In the genomic region with DNA sequence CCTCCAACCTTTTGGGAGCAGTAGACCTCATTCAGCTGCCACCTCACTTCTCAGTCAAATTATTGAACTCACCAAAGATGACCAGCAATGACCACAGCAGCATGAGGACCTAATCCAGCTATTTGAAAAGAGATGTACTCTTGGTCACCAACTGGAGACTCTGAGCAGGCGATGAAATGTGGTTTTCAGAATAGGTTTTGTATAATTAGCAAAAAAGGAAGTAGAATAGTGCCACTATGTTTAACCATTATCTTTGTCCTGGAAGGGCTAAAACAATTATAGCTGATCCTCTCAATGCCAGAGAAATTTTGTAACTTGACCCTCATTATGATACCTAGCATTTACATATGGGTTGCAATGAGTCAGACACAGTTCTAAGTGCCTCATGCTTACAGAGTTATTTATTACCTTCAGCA, we compare ENCODE assay signal across 14 cellular contexts. TPM values are rescaled to one million over a fixed set of nuclear protein-coding genes. Genes with fewer than 3 reads are reported as not detected.
A peak's percentile ranks its signal among the peaks of the same experiment; 100 is the strongest.
DNase-seq lines count a peak whose midpoint lies in the region; ATAC-seq and TF ChIP-seq lines count a peak whose summit lies in the region.
"Had no signal": no experiment of that assay in that cellular context is flagged by ENCODE, and none has a peak within 500 bp of the region (broad histone marks: within the 10 kb centered on the region; RNA-seq: fewer than 3 reads in every experiment).

A gene with protein sequence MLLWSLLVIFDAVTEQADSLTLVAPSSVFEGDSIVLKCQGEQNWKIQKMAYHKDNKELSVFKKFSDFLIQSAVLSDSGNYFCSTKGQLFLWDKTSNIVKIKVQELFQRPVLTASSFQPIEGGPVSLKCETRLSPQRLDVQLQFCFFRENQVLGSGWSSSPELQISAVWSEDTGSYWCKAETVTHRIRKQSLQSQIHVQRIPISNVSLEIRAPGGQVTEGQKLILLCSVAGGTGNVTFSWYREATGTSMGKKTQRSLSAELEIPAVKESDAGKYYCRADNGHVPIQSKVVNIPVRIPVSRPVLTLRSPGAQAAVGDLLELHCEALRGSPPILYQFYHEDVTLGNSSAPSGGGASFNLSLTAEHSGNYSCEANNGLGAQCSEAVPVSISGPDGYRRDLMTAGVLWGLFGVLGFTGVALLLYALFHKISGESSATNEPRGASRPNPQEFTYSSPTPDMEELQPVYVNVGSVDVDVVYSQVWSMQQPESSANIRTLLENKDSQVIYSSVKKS (minus strand): TSS at position 162 of the 416 bp plus-strand sequence. CDS start 59 bp downstream, at position 103.

- H3K27me3 ChIP-seq in SU-DHL-6 (ENCODE audit: low read length) = no peaks in the 10 kb centered on the region
- H3K27me3 ChIP-seq in thyroid gland = no peaks in the 10 kb centered on the region
- H3K27me3 ChIP-seq: MG63 had no signal

- no peak for TF ChIP-seq POLR2A in thyroid gland (IDR thresholded peaks at IDR 0.05)

- H3K9me3 ChIP-seq in SU-DHL-6 (ENCODE audit: insufficient read depth, low read length) (no peaks in the 10 kb centered on the region), thyroid gland (no peaks in the 10 kb centered on the region)
- H3K9me3 ChIP-seq: MG63 had no signal

- 81 to 93% methylated on average over 1 of the region's 1 CpG for WGBS in thyroid gland, 2 donors

- H3K4me2 ChIP-seq in SU-DHL-6 (ENCODE audit: low read depth, low read length, poor library complexity, severe bottlenecking) = peak within 1 kb of the TSS; percentile 96

- H3K27ac ChIP-seq in SU-DHL-6 (ENCODE audit: low read depth, low read length) (peak within 1 kb of the TSS; percentile 97), thyroid gland (no peak within 1 kb of the TSS)
- H3K27ac ChIP-seq: C4-2B had no signal

- H3K36me3 ChIP-seq in SU-DHL-6 (ENCODE audit: low read length) = peaks cover 12% of the 10 kb centered on the region
- no peaks in the 10 kb centered on the region for H3K36me3 ChIP-seq in thyroid gland
- H3K36me3 ChIP-seq: MG63 had no signal

- no peaks in the 10 kb centered on the region for H3K4me1 ChIP-seq in thyroid gland

- H3K9me2 ChIP-seq in SU-DHL-6 (replicated peaks; ENCODE audit: insufficient read depth, low read length) = no peaks in the 10 kb centered on the region

- H4K20me1 ChIP-seq in SU-DHL-6 (ENCODE audit: low read depth, low read length) = no peaks in the 10 kb centered on the region

- intact Hi-C loops in thyroid gland (cut with DNase I) = no loop called here

- H3K79me2 ChIP-seq in SU-DHL-6 (ENCODE audit: insufficient read depth, low read length) = peaks cover 55% of the 10 kb centered on the region

- peaks cover 87% of the 10 kb centered on the region for H3F3A ChIP-seq in SU-DHL-6 (ENCODE audit: insufficient read depth)

- no peak for DNase-seq in thyroid gland
- no peak for DNase-seq in islet precursor cell
- DNase-seq in stimulated activated CD4-positive, alpha-beta T cell treated with anti-CD3 and anti-CD28 coated beads, Interleukin-4, amount 100 ng/mL, for 24 hours = no peak
- DNase-seq in NCI-H446 treated with DMSO at 0.1 percent for 48 hours (lab: John Stamatoyannopoulos, UW) = no peak
- DNase-seq: cerebellar nuclear complex; MG63; stimulated activated CD4-positive, alpha-beta T cell treated with anti-CD3 and anti-CD28 coated beads, Interleukin-4, amount 100 ng/mL, for 1 hour had no signal

- TF ChIP-seq CTCF in SU-DHL-6 (IDR thresholded peaks at IDR 0.05; ENCODE audit: insufficient read depth, low read length, poor library complexity, severe bottlenecking) (no peak), thyroid gland (IDR thresholded peaks at IDR 0.05) (no peak)

- H3K4me3 ChIP-seq in SU-DHL-6 (ENCODE audit: insufficient read depth, low read length, poor library complexity, severe bottlenecking) = peak within 1 kb of the TSS; percentile 56
- H3K4me3 ChIP-seq in thyroid gland (replicated peaks in 1 of 3) = no peak within 1 kb of the TSS
- H3K4me3 ChIP-seq: MG63 had no signal

- peak within 1 kb of the TSS; percentile 70 for H3K9ac ChIP-seq in SU-DHL-6 (ENCODE audit: low read length)

- H2AFZ ChIP-seq in SU-DHL-6 (ENCODE audit: low read depth, low read length, severe bottlenecking) = no peak within 1 kb of the TSS

- ATAC-seq in GM18508 (IDR thresholded peaks at IDR 0.05; ENCODE audit: insufficient read depth, unreplicated experiment) (peak; percentile 76), GM21528 (IDR thresholded peaks at IDR 0.05; ENCODE audit: low FRiP score, unreplicated experiment) (peak; percentile 51), HG03432 (IDR thresholded peaks at IDR 0.05; ENCODE audit: unreplicated experiment) (peak; percentile 69)

RNA-seq across cellular contexts. Expression of the gene that starts here (rescaled TPM):
- total RNA-seq in thyroid gland = not detected
- total RNA-seq: activated T-helper 1 cell treated with anti-CD3 and anti-CD28 coated beads, Interleukin-12 subunit alpha, Interleukin-12 subunit beta, Interleukin-2, Interleukin-4 antibody, amounts not matched to agents 30 ng/mL and 10 ng/mL and 1 ng/mL, durations not matched to agents 14 hours and 24 hours and 36 hours; osteocyte had no signal
